7 cellular contexts compared by ENCODE assay signal in genomic region chr11:9139628-9140357, GRCh38. TPM values are rescaled to one million over a fixed set of nuclear protein-coding genes. Genes with fewer than 3 reads are reported as not detected.
A peak's percentile ranks its signal among the peaks of the same experiment; 100 is the strongest.
DNase-seq lines count a peak whose midpoint lies in the region; ATAC-seq and TF ChIP-seq lines count a peak whose summit lies in the region.

No MANE protein-coding gene starts in this region.

- peaks cover 21% of the 10 kb centered on the region for H3K9me1 ChIP-seq in IMR-90 (ENCODE audit: insufficient read depth, low read length)

- dilution Hi-C loops in IMR-90 (cut with HindIII; ENCODE audit: low sequenced_read_pairs, unreplicated experiment) = no loop called here

- no peak for TF ChIP-seq EP300 in sigmoid colon (IDR thresholded peaks at IDR 0.05)

- 76% methylated on average over 4 of the region's 7 CpGs; no CpG with 5 or more reads in 1 of the 2 experiments for whole genome bisulfite sequencing in IMR-90 (ENCODE audit: extremely low coverage in 2 of 2, insufficient read length in 1 of 2), 2 experiments
- WGBS in sigmoid colon, 2 donors = 78 to 83% methylated on average over 7 of the region's 7 CpGs

- BruUV-seq in IMR-90 (replicated peaks; lab: Mats Ljungman, UMichigan) = no TSS peak

- no peak overlapping the region for H2BK20ac ChIP-seq in IMR-90 (ENCODE audit: low read depth, low read length)

- no peak overlapping the region for H4K91ac ChIP-seq in IMR-90 (ENCODE audit: insufficient read depth, low read depth, low read length)

- H3K56ac ChIP-seq in IMR-90 (ENCODE audit: extremely low read depth, insufficient read depth, low read length) = no peak overlapping the region

- peak overlapping the region; percentile 21; the same call in 1 of the 2 replicates for H3K4ac ChIP-seq in IMR-90 (ENCODE audit: low read depth, low read length)

- CTCF ChIA-PET in CD4-positive, alpha-beta memory T cell (lab: Charles Lee; ENCODE audit: partially characterized antibody) = interaction anchor here (0.9 to 5.6 kb wide), 5 partner anchors 8 to 124 kb away, joined by 3 to 187 read pairs (median 31); no protein-coding TSS in a partner anchor
- CTCF ChIA-PET in IMR-90 (lab: Yijun Ruan, JAX) = interaction anchor here (0.6 to 0.9 kb wide), 3 partner anchors 125 to 1465 kb away, joined by 3 to 4 read pairs (median 3); no protein-coding TSS in a partner anchor

- intact Hi-C loops in CD4-positive, alpha-beta memory T cell (cut with micrococcal nuclease) = loop anchor here (5.0 kb wide), 1 partner anchor 912 kb away; no protein-coding TSS in a partner anchor
- intact Hi-C loops in IMR-90 (cut with micrococcal nuclease) (loop anchor here (5.0 to 10.0 kb wide), 2 partner anchors 307 to 445 kb away; no protein-coding TSS in a partner anchor), sigmoid colon (cut with DNase I) (loop anchor here (5.0 kb wide), 1 partner anchor 172 kb away; no protein-coding TSS in a partner anchor)

- TF ChIP-seq CTCF in IMR-90 (conservative IDR thresholded peaks at IDR 0.05; ENCODE audit: low read depth, low read length) (no peak), chondrocyte (IDR thresholded peaks at IDR 0.05) (no peak), sigmoid colon (IDR thresholded peaks at IDR 0.05) (no peak)

- no peak for TF ChIP-seq POLR2A in IMR-90 (IDR thresholded peaks at IDR 0.05; ENCODE audit: low read depth, low read length)
- TF ChIP-seq POLR2A in sigmoid colon (IDR thresholded peaks at IDR 0.05) = no peak

- no peak for ATAC-seq in IMR-90 (ENCODE audit: low read depth)

- H3K9ac ChIP-seq in IMR-90 (ENCODE audit: low read depth, low read length) = no peak overlapping the region

- no peak overlapping the region for H3K27ac ChIP-seq in CD4-positive, alpha-beta memory T cell (ENCODE audit: low read depth, low read length)
- H3K27ac ChIP-seq in IMR-90 (ENCODE audit: insufficient read depth, low read length) = peak overlapping the region; percentile 30
- H3K27ac ChIP-seq in sigmoid colon = peak overlapping the region in 3 of 4 donors; percentile 45 to 54 (median 54)

- H3K79me1 ChIP-seq in IMR-90 (ENCODE audit: low read depth in 1 of 2, low read length in 2 of 2) = peaks cover 15 to 55% of the 10 kb centered on the region in 2 experiments

- H4K20me1 ChIP-seq in IMR-90 (ENCODE audit: insufficient read depth, low read length) = peaks cover 18% of the 10 kb centered on the region; the same call in 1 of the 2 replicates

- H3K23ac ChIP-seq in IMR-90 (ENCODE audit: low read depth, low read length) = peak overlapping the region; percentile 3; the same call in 1 of the 2 replicates

- peak overlapping the region in 3 of 8 donors; percentile 1 to 25 (median 1) for H3K4me3 Mint-ChIP-seq in CD4-positive, alpha-beta memory T cell
- H3K4me3 Mint-ChIP-seq in chondrocyte (ENCODE audit: unreplicated experiment) = no peak overlapping the region

- H3K9me3 Mint-ChIP-seq in CD4-positive, alpha-beta memory T cell = no peaks in the 10 kb centered on the region
- no peaks in the 10 kb centered on the region for H3K9me3 Mint-ChIP-seq in chondrocyte (ENCODE audit: low read depth)

- peak overlapping the region; percentile 55 for H2AK5ac ChIP-seq in IMR-90 (ENCODE audit: low read depth, low read length)

- H3K4me2 ChIP-seq in IMR-90 (ENCODE audit: low read depth, low read length) = no peak overlapping the region

- peaks cover 11 to 36% (median 21%) of the 10 kb centered on the region in 4 donors for H3K4me1 Mint-ChIP-seq in CD4-positive, alpha-beta memory T cell
- peaks cover 29% of the 10 kb centered on the region for H3K4me1 Mint-ChIP-seq in chondrocyte (ENCODE audit: low read depth)

- no peak overlapping the region for H2AFZ ChIP-seq in IMR-90 (replicated peaks; ENCODE audit: low read length, poor library complexity)

- 0 out of 4 replicates have a peak overlapping the region, but pooled peaks have one; percentile 0 to 31 for H4K8ac ChIP-seq in IMR-90 (ENCODE audit: low read depth in 2 of 2, low read length in 2 of 2)

- no peak overlapping the region for H2AK9ac ChIP-seq in IMR-90 (replicated peaks; ENCODE audit: low read depth, low read length, poor library complexity)

- H2BK120ac ChIP-seq in IMR-90 (ENCODE audit: low read depth, low read length) = no peak overlapping the region

- POLR2A ChIA-PET in CD4-positive, alpha-beta memory T cell (lab: Charles Lee; ENCODE audit: partially characterized antibody) = no interaction called here
- POLR2A ChIA-PET in IMR-90 (lab: Charles Lee; ENCODE audit: unreplicated experiment) = no interaction called here

- H2BK15ac ChIP-seq in IMR-90 (ENCODE audit: low read depth, low read length) = peak overlapping the region; percentile 4; the same call in 2 of the 3 replicates

- peaks cover 39% of the 10 kb centered on the region for H3K36me3 ChIP-seq in CD4-positive, alpha-beta memory T cell (ENCODE audit: insufficient read depth, low read length)
- H3K36me3 ChIP-seq in IMR-90 (ENCODE audit: control insufficient read depth, insufficient read depth, low read length) (peaks cover 51% of the 10 kb centered on the region), sigmoid colon (peaks cover 24 to 68% (median 36%) of the 10 kb centered on the region in 4 donors)

- H3K27me3 Mint-ChIP-seq in CD4-positive, alpha-beta memory T cell = no peaks in the 10 kb centered on the region
- H3K27me3 Mint-ChIP-seq in chondrocyte (ENCODE audit: low read depth) = no peaks in the 10 kb centered on the region

- peaks cover 31 to 46% of the 10 kb centered on the region in 2 donors for H3K36me3 Mint-ChIP-seq in CD4-positive, alpha-beta memory T cell
- H3K36me3 Mint-ChIP-seq in chondrocyte (ENCODE audit: low read depth) = peaks cover 42% of the 10 kb centered on the region

- no peak overlapping the region; the same call in 1 of the 2 replicates for H4K5ac ChIP-seq in IMR-90 (ENCODE audit: low read depth, low read length)

- no peak overlapping the region for H3K4me3 ChIP-seq in CD4-positive, alpha-beta memory T cell (ENCODE audit: low read length in 2 of 2)
- no peak overlapping the region for H3K4me3 ChIP-seq in IMR-90 (ENCODE audit: insufficient read depth, low read depth, low read length)
- H3K4me3 ChIP-seq in sigmoid colon = no peak overlapping the region

- DNase-seq in CD4-positive, alpha-beta memory T cell = no peak
- no peak for DNase-seq in IMR-90
- DNase-seq in chondrocyte (ENCODE audit: low spot score) = no peak
- DNase-seq in sigmoid colon = no peak
- DNase-seq in SKM-1 treated with dmso at 0.1 percent for 144 hours (lab: John Stamatoyannopoulos, UW; ENCODE audit: unreplicated experiment) = no peak
- DNase-seq in G401 (ENCODE audit: low spot score) = no peak
- no peak for DNase-seq in cerebellum (ENCODE audit: low spot score)

- no peaks in the 10 kb centered on the region for H3K27me3 ChIP-seq in CD4-positive, alpha-beta memory T cell (ENCODE audit: insufficient read depth, low read length)
- H3K27me3 ChIP-seq in IMR-90 (ENCODE audit: control insufficient read depth, insufficient read depth, low read length) = no peaks in the 10 kb centered on the region
- H3K27me3 ChIP-seq in sigmoid colon = no peaks in the 10 kb centered on the region

- no peak overlapping the region for H2BK5ac ChIP-seq in IMR-90 (ENCODE audit: low read depth, low read length, poor library complexity, severe bottlenecking)

- no peak for TF ChIP-seq RAD21 in IMR-90 (IDR thresholded peaks at IDR 0.05; ENCODE audit: low read length)

- H3K18ac ChIP-seq in IMR-90 (ENCODE audit: low read depth, low read length) = no peak overlapping the region

- H3K4me1 ChIP-seq in CD4-positive, alpha-beta memory T cell (ENCODE audit: insufficient read depth, low read length) = peaks cover 26% of the 10 kb centered on the region
- H3K4me1 ChIP-seq in IMR-90 (ENCODE audit: control insufficient read depth, insufficient read depth, low read length) (peaks cover 8% of the 10 kb centered on the region), sigmoid colon (peaks cover 0 to 6% (median 1%) of the 10 kb centered on the region in 4 donors)

- no peak overlapping the region for H3K14ac ChIP-seq in IMR-90 (replicated peaks; ENCODE audit: low read depth, low read length)

- no peaks in the 10 kb centered on the region for H3K9me3 ChIP-seq in CD4-positive, alpha-beta memory T cell (ENCODE audit: control insufficient read depth in 1 of 2, low read length in 2 of 2)
- H3K9me3 ChIP-seq in IMR-90 (ENCODE audit: control insufficient read depth, insufficient read depth, low read length) (no peaks in the 10 kb centered on the region), sigmoid colon (no peaks in the 10 kb centered on the region)

- peak overlapping the region in 6 of 7 donors; percentile 7 to 81 (median 36) for H3K27ac Mint-ChIP-seq in CD4-positive, alpha-beta memory T cell
- peak overlapping the region; percentile 82 for H3K27ac Mint-ChIP-seq in chondrocyte (ENCODE audit: unreplicated experiment)

- in situ Hi-C loops in IMR-90 (cut with MboI; ENCODE audit: low sequenced_read_pairs) = loop anchor here (5.0 to 25.0 kb wide), 2 partner anchors 222 to 452 kb away; partner anchors contain the start of genes RPL27A and TRIM66
- in situ Hi-C loops in G401 (cut with HindIII; ENCODE audit: low sequenced_read_pairs) = no loop called here

TF ChIP-seq in IMR-90, 13 proteins besides CTCF, POLR2A, EP300 and RAD21:
- TF ChIP-seq MXI1 (IDR thresholded peaks at IDR 0.05; ENCODE audit: borderline replicate concordance, low read depth, low read length) (no peak), RCOR1 (IDR thresholded peaks at IDR 0.05; ENCODE audit: insufficient replicate concordance, low read length) (no peak), USF2 (IDR thresholded peaks at IDR 0.05; ENCODE audit: low read depth, low read length) (no peak), SMC3 (IDR thresholded peaks at IDR 0.05; ENCODE audit: low read depth, low read length) (no peak), RFX5 (IDR thresholded peaks at IDR 0.05; ENCODE audit: low read depth, low read length) (no peak), BHLHE40 (IDR thresholded peaks at IDR 0.05; ENCODE audit: low read depth, low read length) (no peak), CEBPB (IDR thresholded peaks at IDR 0.05; ENCODE audit: low read depth, low read length) (no peak)

RNA-seq across cellular contexts. Expression of gene SCUBE2, which starts 48.4 kb away (rescaled TPM):
- total RNA-seq in CD4-positive, alpha-beta memory T cell = under 1 TPM in 1 of 2 experiments, not detected in 1; 0.64 TPM
- polyA plus RNA-seq in CD4-positive, alpha-beta memory T cell = not detected
- 0.56 and 0.72 TPM in 2 replicates for total RNA-seq in IMR-90 (2012; rRNA removed)
- polyA plus RNA-seq in IMR-90 (2012; rRNA removed) = 0.43 and 0.53 TPM in 2 replicates
- 0.36 and 0.65 TPM in 2 replicates for polyA plus RNA-seq in IMR-90 (2012; cell fraction: cytosol; rRNA removed)
- 0.95 and 2.0 TPM in 2 replicates for polyA plus RNA-seq in IMR-90 (2012; cell fraction: nucleus; rRNA removed; ENCODE audit: low replicate concordance)
- total RNA-seq in chondrocyte = 2.0 to 5.0 TPM (median 4.6 TPM) in 3 replicates
- total RNA-seq in sigmoid colon = 10 to 100 TPM in 3 of 4 donors, 1 to 10 TPM in 1; 7.5 to 22.9 (median 14.2) TPM
- 1 to 10 TPM; 2.3 to 6.0 (median 3.4) TPM for polyA plus RNA-seq in sigmoid colon
- 0.06 TPM in 1 of 2 replicates, not detected in the other for total RNA-seq in G401 (2014; rRNA removed; shearing (Covaris generic))
- 26.9 TPM for total RNA-seq in cerebellum
